Comparison of ENCODE assay signal across 23 cellular contexts in the genomic region with DNA sequence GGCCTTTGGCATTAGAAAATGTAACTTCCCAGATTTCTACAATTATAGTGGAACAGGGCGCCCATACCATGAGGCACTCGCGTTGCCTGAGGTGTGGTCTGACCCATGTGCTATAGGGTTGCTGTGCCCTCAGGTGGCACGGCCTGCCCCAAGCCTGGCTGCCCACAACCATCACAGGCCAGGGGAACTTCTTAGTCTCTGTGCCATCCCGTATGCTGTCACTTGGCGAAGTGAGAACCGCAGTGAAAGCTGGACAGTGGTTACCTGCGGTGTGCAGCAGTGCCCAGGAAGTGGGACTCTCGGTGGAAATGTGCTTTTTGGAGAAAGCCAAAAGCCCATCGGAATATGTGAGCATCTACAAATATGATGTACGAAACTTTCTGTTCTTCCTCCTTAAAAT.
"Had no signal": no experiment of that assay in that cellular context is flagged by ENCODE, and none has a peak within 500 bp of the region (broad histone marks: within the 10 kb centered on the region; RNA-seq: fewer than 3 reads in every experiment).

No MANE protein-coding gene starts in this region.

- H3K27me3 Mint-ChIP-seq: activated B cell treated with CpG ODN at 0.5 μM for 24 hours, T-cell had no signal

- H3K4me3 Mint-ChIP-seq: activated B cell treated with CpG ODN at 0.5 μM for 24 hours; activated T-cell treated with anti-CD3 and anti-CD28 coated beads, Interleukin-2, amount 50 U/mL, for 72 hours; T-cell; T-helper 2 cell treated with Interferon-gamma antibody and Interleukin-4, amounts not matched to agents 5 μg/mL and 100 μg/mL, for 36 hours; type B pancreatic cell had no signal

- H3K36me3 Mint-ChIP-seq: type B pancreatic cell had no signal

- H3K9me3 Mint-ChIP-seq: activated B cell treated with CpG ODN at 0.5 μM for 24 hours; activated naive CD4-positive, alpha-beta T cell treated with anti-CD3 and anti-CD28 coated beads, Interleukin-2, amount 50 U/mL, for 72 hours; activated T-cell treated with anti-CD3 and anti-CD28 coated beads, Interleukin-2, amount 50 U/mL, for 72 hours; T-cell; T-helper 2 cell treated with Interferon-gamma antibody and Interleukin-4, amounts not matched to agents 5 μg/mL and 100 μg/mL, for 36 hours; type B pancreatic cell had no signal

- H3K27me3 ChIP-seq: adrenal gland, body of pancreas, colonic mucosa, dorsolateral prefrontal cortex, right atrium auricular region, uterus had no signal

- H3K4me3 ChIP-seq: adrenal gland, body of pancreas, colonic mucosa, dorsolateral prefrontal cortex, left ventricle myocardium inferior, right atrium auricular region, smooth muscle cell, uterus had no signal

- H3K27ac ChIP-seq: adrenal gland, body of pancreas, colonic mucosa, dorsolateral prefrontal cortex, left ventricle myocardium inferior, parathyroid adenoma, right atrium auricular region, uterus had no signal

- H3K9me3 ChIP-seq: adrenal gland, body of pancreas, colonic mucosa, left ventricle myocardium inferior, right atrium auricular region, uterus had no signal

- ATAC-seq: activated T-cell treated with anti-CD3 and anti-CD28 coated beads, Interleukin-2, amount 50 U/mL, for 72 hours; body of pancreas; T-cell had no signal

- H3K27ac Mint-ChIP-seq: activated B cell treated with CpG ODN at 0.5 μM for 24 hours; T-helper 2 cell treated with Interferon-gamma antibody and Interleukin-4, amounts not matched to agents 5 μg/mL and 100 μg/mL, for 36 hours; type B pancreatic cell had no signal

- H3K36me3 ChIP-seq: adrenal gland, colonic mucosa, left ventricle myocardium inferior, right atrium auricular region, uterus had no signal

- H3K4me1 Mint-ChIP-seq: activated B cell treated with CpG ODN at 0.5 μM for 24 hours had no signal

- H3K4me1 ChIP-seq: adrenal gland, body of pancreas, colonic mucosa, left ventricle myocardium inferior, parathyroid adenoma, right atrium auricular region, uterus had no signal

- DNase-seq: activated B cell treated with CpG ODN at 0.5 μM for 24 hours; activated T-cell treated with anti-CD3 and anti-CD28 coated beads, Interleukin-2, amount 50 U/mL, for 72 hours; adrenal gland; aorta; body of pancreas; cerebellar nuclear complex; colonic mucosa; effector memory CD4-positive, alpha-beta T cell; glutamatergic neuron; islet precursor cell; left ventricle myocardium inferior; stimulated activated CD4-positive, alpha-beta T cell treated with anti-CD3 and anti-CD28 coated beads, Interleukin-1b, Interleukin-23, amount 100 ng/mL, for 48 hours; stimulated activated naive CD4-positive, alpha-beta T cell treated with Interleukin-2 at 50 U/mL for 16 hours; substantia nigra; T-cell; uterus had no signal
